8 cellular contexts compared by ENCODE assay signal in genomic region chr7:18520450-18521235, GRCh38. TPM values are rescaled to one million over a fixed set of nuclear protein-coding genes. Genes with fewer than 3 reads are reported as not detected.
A peak's percentile ranks its signal among the peaks of the same experiment; 100 is the strongest.
DNase-seq lines count a peak whose midpoint lies in the region; ATAC-seq and TF ChIP-seq lines count a peak whose summit lies in the region.

No MANE protein-coding gene starts in this region.

- H3K9me3 Mint-ChIP-seq in activated CD8-positive, alpha-beta T cell treated with anti-CD3 and anti-CD28 coated beads for 36 hours: no peaks in the 10 kb centered on the region

- TF ChIP-seq POLR2A in tibial nerve (IDR thresholded peaks at IDR 0.05): no peak
- TF ChIP-seq POLR2A in stomach (IDR thresholded peaks at IDR 0.05): no peak

- intact Hi-C loops in stomach (cut with DNase I; ENCODE audit: low total_unique reads): no loop called here
- intact Hi-C loops in activated CD8-positive, alpha-beta T cell treated with anti-CD3 and anti-CD28 coated beads for 36 hours (cut with micrococcal nuclease): no loop called here

- no peaks in the 10 kb centered on the region for H3K36me3 Mint-ChIP-seq in activated CD8-positive, alpha-beta T cell treated with anti-CD3 and anti-CD28 coated beads for 36 hours (ENCODE audit: low read depth)

- ATAC-seq in GM19438 (IDR thresholded peaks at IDR 0.05; ENCODE audit: low read depth, unreplicated experiment): peak; percentile 66
- ATAC-seq in HG03439 (IDR thresholded peaks at IDR 0.05; ENCODE audit: unreplicated experiment): peak; percentile 71
- no peak for ATAC-seq in activated CD8-positive, alpha-beta T cell treated with anti-CD3 and anti-CD28 coated beads for 36 hours

- H3K4me1 ChIP-seq in tibial nerve: no peaks in the 10 kb centered on the region
- H3K4me1 ChIP-seq in stomach: peaks cover 0 to under 1% (median 0%) of the 10 kb centered on the region in 4 donors

- WGBS in tibial nerve, 2 donors: 65 to 72% methylated on average over 5 of the region's 5 CpGs
- 68 to 83% (median 73%) methylated on average over 5 of the region's 5 CpGs for WGBS in stomach, 5 donors

- no peaks in the 10 kb centered on the region for H3K27me3 ChIP-seq in tibial nerve
- H3K27me3 ChIP-seq in stomach: no peaks in the 10 kb centered on the region

- CTCF ChIA-PET in activated CD8-positive, alpha-beta T cell treated with anti-CD3 and anti-CD28 coated beads for 36 hours (lab: Charles Lee): no interaction called here

- no peak for TF ChIP-seq CTCF in choroid plexus epithelial cell (conservative IDR thresholded peaks at IDR 0.05; ENCODE audit: low read depth, low read length)
- TF ChIP-seq CTCF in tibial nerve (IDR thresholded peaks at IDR 0.05): no peak
- no peak for TF ChIP-seq CTCF in stomach (IDR thresholded peaks at IDR 0.05)
- TF ChIP-seq CTCF in activated CD8-positive, alpha-beta T cell treated with anti-CD3 and anti-CD28 coated beads for 36 hours (IDR thresholded peaks at IDR 0.05): no peak

- peak overlapping the region in 2 of 4 donors; percentile 44 to 50 for H3K27ac ChIP-seq in tibial nerve
- peak overlapping the region in 2 of 5 donors; percentile 7 to 18 for H3K27ac ChIP-seq in stomach

- H3K27me3 Mint-ChIP-seq in activated CD8-positive, alpha-beta T cell treated with anti-CD3 and anti-CD28 coated beads for 36 hours: no peaks in the 10 kb centered on the region

- DNase-seq in AG08396 (ENCODE audit: low spot score): peak; percentile 10
- DNase-seq in choroid plexus epithelial cell (ENCODE audit: low read depth): peak; percentile 72
- DNase-seq in SKM-1 (lab: John Stamatoyannopoulos, UW; ENCODE audit: unreplicated experiment): no peak
- DNase-seq in tibial nerve (ENCODE audit: low spot score in 2 of 2): no peak
- no peak for DNase-seq in stomach
- DNase-seq in activated CD8-positive, alpha-beta T cell treated with anti-CD3 and anti-CD28 coated beads for 36 hours: no peak

- no peak for TF ChIP-seq EP300 in tibial nerve (IDR thresholded peaks at IDR 0.05)
- no peak for TF ChIP-seq EP300 in stomach (IDR thresholded peaks at IDR 0.05)

- H3K4me3 ChIP-seq in choroid plexus epithelial cell (ENCODE audit: low read depth, low read length) (no peak overlapping the region), tibial nerve (no peak overlapping the region), stomach (no peak overlapping the region)

- H3K36me3 ChIP-seq in tibial nerve: no peaks in the 10 kb centered on the region
- H3K36me3 ChIP-seq in stomach: no peaks in the 10 kb centered on the region

- no peaks in the 10 kb centered on the region for H3K9me3 ChIP-seq in tibial nerve
- no peaks in the 10 kb centered on the region for H3K9me3 ChIP-seq in stomach

- no peak overlapping the region for H3K27ac Mint-ChIP-seq in activated CD8-positive, alpha-beta T cell treated with anti-CD3 and anti-CD28 coated beads for 36 hours

- H3K4me1 Mint-ChIP-seq in activated CD8-positive, alpha-beta T cell treated with anti-CD3 and anti-CD28 coated beads for 36 hours (ENCODE audit: low read depth): no peaks in the 10 kb centered on the region

- no peak overlapping the region for H3K4me3 Mint-ChIP-seq in activated CD8-positive, alpha-beta T cell treated with anti-CD3 and anti-CD28 coated beads for 36 hours

- POLR2A ChIA-PET in activated CD8-positive, alpha-beta T cell treated with anti-CD3 and anti-CD28 coated beads for 36 hours (lab: Charles Lee): no interaction called here

RNA-seq across cellular contexts. Expression of gene HDAC9, which starts 25.1 kb away (rescaled TPM):
- total RNA-seq in tibial nerve: 10 to 100 TPM; 10.3 to 48.4 (median 12.2) TPM
- 10 to 100 TPM in 4 of 5 donors, 1 to 10 TPM in 1; 3.5 to 60.0 (median 22.2) TPM for total RNA-seq in stomach
- polyA plus RNA-seq in stomach: 1 to 10 TPM; 1.4 to 2.6 (median 2.0) TPM
- 1 to 10 TPM; 1.5 to 3.0 TPM for total RNA-seq in activated CD8-positive, alpha-beta T cell treated with anti-CD3 and anti-CD28 coated beads for 36 hours

Comparison
In these comparisons a context has a peak if more than half of its experiments do, and no peak if none do; other contexts are left out.
1. DNase-seq: peak in AG08396 (single experiment) and choroid plexus epithelial cell (single experiment); none in SKM-1 (single experiment), tibial nerve (0 of 2), stomach (single experiment) and activated CD8-positive, alpha-beta T cell treated with anti-CD3 and anti-CD28 coated beads for 36 hours (single experiment).